15 cellular contexts compared by ENCODE assay signal in genomic region chr4:6697096-6697495, GRCh38. TPM values are rescaled to one million over a fixed set of nuclear protein-coding genes. Genes with fewer than 3 reads are reported as not detected.
DNase-seq lines count a peak whose midpoint lies in the region; ATAC-seq and TF ChIP-seq lines count a peak whose summit lies in the region.
"Had no signal": no experiment of that assay in that cellular context is flagged by ENCODE, and none has a peak within 500 bp of the region (broad histone marks: within the 10 kb centered on the region; RNA-seq: fewer than 3 reads in every experiment).

No MANE protein-coding gene starts in this region.

- peak overlapping the region; percentile 81 for H3K27ac ChIP-seq in CD4-positive, alpha-beta memory T cell (ENCODE audit: low read depth, low read length)
- H3K27ac ChIP-seq in PC-3 (ENCODE audit: low read length) (peak overlapping the region; percentile 96), mammary epithelial cell (ENCODE audit: insufficient read depth, low read depth, low read length) (no peak overlapping the region), parathyroid adenoma (peak overlapping the region; percentile 88)
- H3K27ac ChIP-seq: KMS-11 had no signal

- H3K36me3 Mint-ChIP-seq in CD4-positive, alpha-beta memory T cell = peaks cover 3 to 14% of the 10 kb centered on the region in 2 donors

- CTCF ChIA-PET in CD4-positive, alpha-beta memory T cell (lab: Charles Lee; ENCODE audit: partially characterized antibody) = interaction anchor here (1.2 to 3.4 kb wide), 5 partner anchors 11 to 176 kb away, joined by 6 to 79 read pairs (median 18); partner anchors contain the start of genes BLOC1S4 and MRFAP1L1
- CTCF ChIA-PET in PC-3 (lab: Charles Lee) = no interaction called here
- CTCF ChIA-PET in mammary epithelial cell (lab: Charles Lee; ENCODE audit: low non-redundant PET) = no interaction called here

- BruUV-seq in PC-3 (replicated peaks; lab: Mats Ljungman, UMichigan) = no TSS peak
- BruUV-seq in mammary epithelial cell (replicated peaks; lab: Mats Ljungman, UMichigan) = no TSS peak

- no peaks in the 10 kb centered on the region for H3K36me3 ChIP-seq in CD4-positive, alpha-beta memory T cell (ENCODE audit: insufficient read depth, low read length)
- no peaks in the 10 kb centered on the region for H3K36me3 ChIP-seq in PC-3 (ENCODE audit: low read depth, low read length)
- no peaks in the 10 kb centered on the region for H3K36me3 ChIP-seq in mammary epithelial cell (ENCODE audit: insufficient read depth, low read length)
- no peaks in the 10 kb centered on the region for H3K36me3 ChIP-seq in parathyroid adenoma (ENCODE audit: control insufficient read depth, insufficient read depth, low read length)

- no peaks in the 10 kb centered on the region for H3K9me3 ChIP-seq in CD4-positive, alpha-beta memory T cell (ENCODE audit: control insufficient read depth in 1 of 2, low read length in 2 of 2)
- H3K9me3 ChIP-seq in PC-3 (ENCODE audit: low read length) (no peaks in the 10 kb centered on the region), mammary epithelial cell (replicated peaks; ENCODE audit: insufficient read depth, low read length) (no peaks in the 10 kb centered on the region), parathyroid adenoma (ENCODE audit: control insufficient read depth, low read length) (no peaks in the 10 kb centered on the region)

- H3F3A ChIP-seq in PC-3 (ENCODE audit: low read length, unreplicated experiment) = peaks cover 5% of the 10 kb centered on the region

- no peak for DNase-seq in CD4-positive, alpha-beta memory T cell
- DNase-seq in PC-3 (no peak), mammary epithelial cell (peak; percentile 20), middle frontal gyrus (ENCODE audit: extremely low spot score, low spot score) (no peak)
- DNase-seq: foreskin melanocyte, NCI-H1694, NCI-H526 treated with DMSO at 0.1 percent for 48 hours, RPMI8226, T1000 had no signal

- in situ Hi-C loops in mammary epithelial cell (cut with MboI; ENCODE audit: low sequenced_read_pairs in 2 of 2) = no loop called here

- H4K20me1 ChIP-seq in PC-3 (ENCODE audit: low read length) = no peaks in the 10 kb centered on the region
- no peaks in the 10 kb centered on the region for H4K20me1 ChIP-seq in mammary epithelial cell (ENCODE audit: insufficient read depth, low read length)

- H3K27me3 Mint-ChIP-seq in CD4-positive, alpha-beta memory T cell = no peaks in the 10 kb centered on the region

- peaks cover 59 to 89% (median 73%) of the 10 kb centered on the region in 4 donors for H3K4me1 Mint-ChIP-seq in CD4-positive, alpha-beta memory T cell

- no peak overlapping the region for H2AFZ ChIP-seq in PC-3 (ENCODE audit: low read length)
- peak overlapping the region; percentile 84 for H2AFZ ChIP-seq in mammary epithelial cell (ENCODE audit: low read depth, low read length)
- peak overlapping the region; percentile 17 for H2AFZ ChIP-seq in parathyroid adenoma
- H2AFZ ChIP-seq: GM23338 had no signal

- no peaks in the 10 kb centered on the region for H3K9me2 ChIP-seq in PC-3 (replicated peaks; ENCODE audit: low read length)

- H3K4me2 ChIP-seq in PC-3 (ENCODE audit: low read length) = no peak overlapping the region
- H3K4me2 ChIP-seq in mammary epithelial cell (ENCODE audit: insufficient read depth, low read depth, low read length) = peak overlapping the region; percentile 67
- H3K4me2 ChIP-seq in parathyroid adenoma (ENCODE audit: low read length) = no peak overlapping the region
- H3K4me2 ChIP-seq: GM23338, KMS-11 had no signal

- H3K79me2 ChIP-seq in PC-3 (ENCODE audit: low read length) (peaks cover 21% of the 10 kb centered on the region), mammary epithelial cell (ENCODE audit: insufficient read depth, low read length) (no peaks in the 10 kb centered on the region), parathyroid adenoma (peaks cover 7% of the 10 kb centered on the region)

- H3K4me3 ChIP-seq in CD4-positive, alpha-beta memory T cell (ENCODE audit: low read length in 2 of 2) = no peak overlapping the region
- no peak overlapping the region for H3K4me3 ChIP-seq in PC-3 (ENCODE audit: low read length)
- no peak overlapping the region for H3K4me3 ChIP-seq in mammary epithelial cell (replicated peaks in 1 of 3; ENCODE audit: insufficient read depth in 1 of 3, low read depth in 2 of 3, low read length in 3 of 3)
- peak overlapping the region; percentile 7 for H3K4me3 ChIP-seq in parathyroid adenoma (ENCODE audit: low read depth, low read length)
- H3K4me3 ChIP-seq: GM23338 had no signal

- intact Hi-C loops in CD4-positive, alpha-beta memory T cell (cut with micrococcal nuclease) = no loop called here
- intact Hi-C loops in PC-3 (cut with micrococcal nuclease) (no loop called here), mammary epithelial cell (cut with micrococcal nuclease) (loop anchor here (10.0 kb wide), 1 partner anchor 122 kb away; the partner anchor contains the start of gene MAN2B2)

- ATAC-seq in PC-3 (no peak), HG03354 (IDR thresholded peaks at IDR 0.05; ENCODE audit: poor library complexity, severe bottlenecking, unreplicated experiment) (no peak), HG03342 (IDR thresholded peaks at IDR 0.05; ENCODE audit: unreplicated experiment) (no peak)
- ATAC-seq: GM23338, sciatic nerve had no signal

- POLR2A ChIA-PET in CD4-positive, alpha-beta memory T cell (lab: Charles Lee; ENCODE audit: partially characterized antibody) = interaction anchor here (0.9 to 34.5 kb wide), 9 partner anchors 10 to 346 kb away, joined by 3 to 1401 read pairs (median 11); partner anchors contain the start of genes BLOC1S4, MRFAP1, MRFAP1L1 and TADA2B
- POLR2A ChIA-PET in PC-3 (lab: Charles Lee; ENCODE audit: unreplicated experiment) = no interaction called here

- peaks cover 87% of the 10 kb centered on the region for H3K4me1 ChIP-seq in CD4-positive, alpha-beta memory T cell (ENCODE audit: insufficient read depth, low read length)
- peaks cover 47% of the 10 kb centered on the region for H3K4me1 ChIP-seq in PC-3 (ENCODE audit: insufficient read depth, low read length)
- peaks cover 21% of the 10 kb centered on the region for H3K4me1 ChIP-seq in mammary epithelial cell (ENCODE audit: insufficient read depth, low read length)
- H3K4me1 ChIP-seq in parathyroid adenoma = peaks cover 20% of the 10 kb centered on the region

- H3K27me3 ChIP-seq in CD4-positive, alpha-beta memory T cell (ENCODE audit: insufficient read depth, low read length) = no peaks in the 10 kb centered on the region
- H3K27me3 ChIP-seq in PC-3 (ENCODE audit: low read length) = no peaks in the 10 kb centered on the region
- no peaks in the 10 kb centered on the region for H3K27me3 ChIP-seq in mammary epithelial cell (ENCODE audit: insufficient read depth, low read length)
- no peaks in the 10 kb centered on the region for H3K27me3 ChIP-seq in parathyroid adenoma (ENCODE audit: control insufficient read depth, insufficient read depth, low read length)

- TF ChIP-seq CTCF in PC-3 (conservative IDR thresholded peaks at IDR 0.05; ENCODE audit: low read depth, low read length) = no peak
- TF ChIP-seq CTCF in mammary epithelial cell (conservative IDR thresholded peaks at IDR 0.05 in 1 of 2, IDR thresholded peaks at IDR 0.05 in 1 of 2; ENCODE audit: extremely low read depth in 1 of 2, insufficient read depth in 1 of 2, low read depth in 1 of 2, low read length in 2 of 2) = no peak
- no peak for TF ChIP-seq CTCF in parathyroid adenoma (IDR thresholded peaks at IDR 0.05)

- peak overlapping the region in 6 of 8 donors; percentile 28 to 85 (median 58) for H3K4me3 Mint-ChIP-seq in CD4-positive, alpha-beta memory T cell
- H3K4me3 Mint-ChIP-seq: GM23338 had no signal

- 100% methylated on average over 6 of the region's 6 CpGs for WGBS in mammary epithelial cell (ENCODE audit: low coverage, missing lambda C conversion rate)

- no peaks in the 10 kb centered on the region for H3K9me3 Mint-ChIP-seq in CD4-positive, alpha-beta memory T cell
- H3K9me3 Mint-ChIP-seq: GM23338 had no signal

- dilution Hi-C loops in mammary epithelial cell (cut with HindIII; ENCODE audit: low sequenced_read_pairs) = no loop called here

- H3K9ac ChIP-seq in PC-3 (ENCODE audit: low read length) (no peak overlapping the region), mammary epithelial cell (ENCODE audit: insufficient read depth, low read length) (no peak overlapping the region), parathyroid adenoma (no peak overlapping the region)
- H3K9ac ChIP-seq: KMS-11 had no signal

- H3K27ac Mint-ChIP-seq in CD4-positive, alpha-beta memory T cell = peak overlapping the region; percentile 89 to 96 (median 92)

RNA-seq across cellular contexts. Expression of gene S100P, which starts 3.4 kb away (rescaled TPM):
- total RNA-seq in CD4-positive, alpha-beta memory T cell = 1 to 10 TPM; 2.0 to 2.1 TPM
- 1 to 10 TPM; 1.3 to 3.9 TPM for polyA plus RNA-seq in CD4-positive, alpha-beta memory T cell
- total RNA-seq in PC-3 (2014; rRNA removed) = 51.0 and 59.8 TPM in 2 replicates
- total RNA-seq in mammary epithelial cell = under 1 TPM in 1 of 2 donors, not detected in 1; 0.17 TPM
- 0.77 TPM for polyA plus RNA-seq in mammary epithelial cell
- polyA minus RNA-seq in mammary epithelial cell = not detected
- total RNA-seq: GM23338 had no signal

RNA-seq across cellular contexts. Expression of gene MRFAP1L1, which starts 12.6 kb away (rescaled TPM):
- 100 to 1,000 TPM; 127 to 134 TPM for total RNA-seq in CD4-positive, alpha-beta memory T cell
- 100 to 1,000 TPM; 132 to 147 TPM for polyA plus RNA-seq in CD4-positive, alpha-beta memory T cell
- total RNA-seq in PC-3 (2014; rRNA removed) (50.5 and 57.6 TPM in 2 replicates), mammary epithelial cell (10 to 100 TPM; 34.0 to 35.9 TPM)
- polyA plus RNA-seq in mammary epithelial cell = 38.6 TPM
- 12.8 TPM for polyA minus RNA-seq in mammary epithelial cell

RNA-seq across cellular contexts. Expression of gene BLOC1S4, which starts 18.9 kb away (rescaled TPM):
- 10 to 100 TPM; 35.3 to 37.8 TPM for total RNA-seq in CD4-positive, alpha-beta memory T cell
- 10 to 100 TPM; 72.6 to 76.2 TPM for polyA plus RNA-seq in CD4-positive, alpha-beta memory T cell
- total RNA-seq in PC-3 (2014; rRNA removed) = 14.0 and 19.9 TPM in 2 replicates
- 10 to 100 TPM; 14.1 to 15.3 TPM for total RNA-seq in mammary epithelial cell
- polyA plus RNA-seq in mammary epithelial cell = 14.7 TPM
- polyA minus RNA-seq in mammary epithelial cell = 0.26 TPM

RNA-seq across cellular contexts. Expression of gene MRFAP1, which starts 56.6 kb away (rescaled TPM):
- 100 to 1,000 TPM; 149 to 157 TPM for total RNA-seq in CD4-positive, alpha-beta memory T cell
- 100 to 1,000 TPM; 156 to 169 TPM for polyA plus RNA-seq in CD4-positive, alpha-beta memory T cell
- total RNA-seq in PC-3 (2014; rRNA removed) (122 and 200 TPM in 2 replicates), mammary epithelial cell (100 to 1,000 TPM in 1 of 2 donors, 10 to 100 TPM in 1; 71.2 to 248 TPM)
- polyA plus RNA-seq in mammary epithelial cell = 169 TPM
- polyA minus RNA-seq in mammary epithelial cell = 109 TPM

Comparison
In these comparisons a context has a peak if more than half of its experiments do, and no peak if none do; other contexts are left out.
1. RNA of gene S100P, which starts 3.4 kb away (total RNA-seq): 51.0 to 59.8 TPM in PC-3; 2.0 to 2.1 TPM in CD4-positive, alpha-beta memory T cell and 0.17 TPM in mammary epithelial cell; every median in the first group is over 10 times any median in the second.